Comparison of ENCODE assay signal across 9 cellular contexts in the genomic region with DNA sequence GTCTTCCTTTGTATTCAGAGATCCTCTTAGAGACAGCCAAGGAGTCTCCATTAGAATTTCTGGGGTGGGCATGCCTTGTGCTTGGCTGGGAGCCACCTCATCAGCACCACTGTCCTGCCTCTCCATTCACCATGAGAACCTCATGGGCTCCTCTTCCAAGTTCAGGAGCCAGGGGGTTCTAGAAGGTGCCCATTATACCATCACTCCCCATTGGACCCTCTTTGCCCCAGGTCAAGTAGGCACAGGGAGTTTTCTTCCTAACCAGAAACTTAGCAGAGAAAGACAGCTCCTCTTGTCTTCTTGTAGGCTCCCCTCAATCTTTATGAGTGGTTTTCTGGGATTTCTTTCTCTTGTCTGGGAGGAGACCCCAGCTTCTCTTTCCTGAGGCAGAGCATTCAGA. TPM values are rescaled to one million over a fixed set of nuclear protein-coding genes. Genes with fewer than 3 reads are reported as not detected.
"Had no signal": no experiment of that assay in that cellular context is flagged by ENCODE, and none has a peak within 500 bp of the region (broad histone marks: within the 10 kb centered on the region; RNA-seq: fewer than 3 reads in every experiment).

No MANE protein-coding gene starts in this region.

- H3K4me2 ChIP-seq: GM23338 had no signal

- H3K4me3 ChIP-seq: GM23338, K562 had no signal

- H3K4me3 Mint-ChIP-seq: GM23338, H9 had no signal

- H2AFZ ChIP-seq: GM23338 had no signal

- H3K27ac Mint-ChIP-seq: GM23338, H9 had no signal

- DNase-seq: H9, HCEC 1CT, IMR-90, KG1 had no signal

- FAIRE-seq: H1, H54, HTR-8/SVneo, K562 had no signal

- ATAC-seq: GM23338, K562 had no signal

RNA-seq across cellular contexts. Expression of a gene that starts 31.1 kb away (rescaled TPM):
- total RNA-seq: IMR-90, K562 had no signal
- polyA plus RNA-seq: IMR-90 had no signal
